Comparison of ENCODE assay signal across 15 cellular contexts in the genomic region with DNA sequence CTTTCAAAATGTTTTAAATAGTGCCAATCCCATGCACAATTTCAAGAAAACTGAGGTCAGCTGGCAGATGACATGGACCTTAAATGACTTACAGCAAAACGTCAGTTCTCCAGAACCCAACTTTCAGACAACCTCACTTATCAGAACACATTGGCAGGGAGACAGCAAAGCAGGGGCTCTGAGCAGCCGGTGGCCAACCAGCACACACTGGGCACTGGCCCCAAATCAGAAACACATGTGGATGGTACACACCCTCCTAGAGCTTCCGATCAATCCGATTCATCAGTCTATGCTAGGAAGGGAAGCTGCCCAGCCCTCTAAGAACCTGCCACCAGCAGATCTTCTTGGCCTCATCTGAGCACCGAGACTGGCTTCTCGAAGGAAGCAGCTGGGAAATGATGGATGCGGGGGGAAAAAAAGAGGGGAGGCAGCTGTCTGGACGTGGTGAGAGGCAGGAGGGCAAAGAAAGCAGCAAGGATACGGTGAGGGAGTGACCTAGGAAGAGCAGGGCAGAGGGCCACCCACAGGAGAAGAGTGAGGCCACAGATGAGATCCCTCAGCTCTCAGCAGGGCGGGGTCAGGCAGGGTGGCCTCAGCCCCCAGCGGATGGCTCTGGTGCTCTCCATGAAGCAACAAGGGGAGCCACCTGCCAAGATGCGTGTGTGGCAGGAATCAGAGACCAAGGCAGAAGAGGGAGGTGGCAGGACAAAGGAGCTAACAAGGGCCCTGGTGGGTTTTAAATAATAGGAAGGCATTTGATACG. TPM values are rescaled to one million over a fixed set of nuclear protein-coding genes. Genes with fewer than 3 reads are reported as not detected.
DNase-seq lines count a peak whose midpoint lies in the region; ATAC-seq and TF ChIP-seq lines count a peak whose summit lies in the region.
"Had no signal": no experiment of that assay in that cellular context is flagged by ENCODE, and none has a peak within 500 bp of the region (broad histone marks: within the 10 kb centered on the region; RNA-seq: fewer than 3 reads in every experiment).

No MANE protein-coding gene starts in this region.

- H3K9me3 Mint-ChIP-seq in activated naive CD4-positive, alpha-beta T cell treated with anti-CD3 and anti-CD28 coated beads for 36 hours, result peaks cover 5% of the 10 kb centered on the region
- H3K9me3 Mint-ChIP-seq in osteocyte (ENCODE audit: unreplicated experiment) (no peaks in the 10 kb centered on the region), Caco-2 (ENCODE audit: unreplicated experiment) (peaks cover 30% of the 10 kb centered on the region)
- H3K9me3 Mint-ChIP-seq: type B pancreatic cell had no signal

- BruUV-seq in Caco-2 (replicated peaks; lab: Mats Ljungman, UMichigan), result no TSS peak

- DNase-seq in activated naive CD4-positive, alpha-beta T cell treated with anti-CD3 and anti-CD28 coated beads for 36 hours, result no peak
- DNase-seq in activated naive CD4-positive, alpha-beta T cell treated with anti-CD3 and anti-CD28 coated beads, Interleukin-2, amount 50 U/mL, for 16 hours, result no peak
- no peak for DNase-seq in Karpas-422
- DNase-seq in fibroblast of gingiva (ENCODE audit: low read depth), result peak; percentile 43
- DNase-seq in osteocyte (ENCODE audit: extremely low spot score, unreplicated experiment), result no peak
- no peak for DNase-seq in Caco-2
- DNase-seq in ovary, result no peak
- DNase-seq: mucosa of descending colon; NCI-H2081 treated with DMSO at 0.1 percent for 48 hours; stimulated activated CD8-positive, alpha-beta memory T cell treated with anti-CD3 and anti-CD28 coated beads, Interleukin-4, amount 100 ng/mL, for 48 hours had no signal

- ATAC-seq in HG02798 (IDR thresholded peaks at IDR 0.05; ENCODE audit: poor library complexity, unreplicated experiment), result no peak
- ATAC-seq: mucosa of descending colon had no signal

- peaks cover 63% of the 10 kb centered on the region for H3K4me1 Mint-ChIP-seq in activated naive CD4-positive, alpha-beta T cell treated with anti-CD3 and anti-CD28 coated beads for 36 hours (ENCODE audit: low read depth)
- H3K4me1 Mint-ChIP-seq in osteocyte (ENCODE audit: unreplicated experiment), result peaks cover 27% of the 10 kb centered on the region
- peaks cover 15% of the 10 kb centered on the region for H3K4me1 Mint-ChIP-seq in Caco-2 (ENCODE audit: low read depth, unreplicated experiment)

- H3K9me2 ChIP-seq in Karpas-422 (replicated peaks; ENCODE audit: insufficient read depth, low read length), result no peaks in the 10 kb centered on the region

- TF ChIP-seq CTCF in osteocyte (IDR thresholded peaks at IDR 0.05) (no peak), Caco-2 (IDR thresholded peaks at IDR 0.05; ENCODE audit: insufficient read depth in 1 of 2, low read depth in 1 of 2, low read length in 1 of 2, severe bottlenecking in 1 of 2, unreplicated experiment in 1 of 2) (no peak), ovary (IDR thresholded peaks at IDR 0.05) (no peak)

- peak overlapping the region; percentile 44 for H3K27ac Mint-ChIP-seq in activated naive CD4-positive, alpha-beta T cell treated with anti-CD3 and anti-CD28 coated beads for 36 hours
- H3K27ac Mint-ChIP-seq in osteocyte (ENCODE audit: unreplicated experiment) (peak overlapping the region; percentile 32), Caco-2 (ENCODE audit: unreplicated experiment) (no peak overlapping the region)
- H3K27ac Mint-ChIP-seq: type B pancreatic cell had no signal

- POLR2A ChIA-PET in Caco-2 (lab: Charles Lee), result interaction anchor here (0.6 kb wide), 1 partner anchor 33 kb away, joined by 6 read pairs; a partner anchor contains a TSS

- intact Hi-C loops in activated naive CD4-positive, alpha-beta T cell treated with anti-CD3 and anti-CD28 coated beads for 36 hours (cut with micrococcal nuclease), result no loop called here
- intact Hi-C loops in Caco-2 (cut with micrococcal nuclease; ENCODE audit: unreplicated experiment) (no loop called here), ovary (cut with DNase I) (no loop called here)

- CTCF ChIA-PET in activated naive CD4-positive, alpha-beta T cell treated with anti-CD3 and anti-CD28 coated beads for 36 hours (lab: Charles Lee), result interaction anchor here (1.9 kb wide), 1 partner anchor 103 kb away, joined by 5 read pairs; no protein-coding TSS in a partner anchor
- CTCF ChIA-PET in Caco-2 (lab: Charles Lee), result interaction anchor here (0.6 kb wide), 1 partner anchor 16 kb away, joined by 10 read pairs; no protein-coding TSS in a partner anchor

- TF ChIP-seq EP300 in ovary (IDR thresholded peaks at IDR 0.05), result no peak

- no peak overlapping the region for H3K4me2 ChIP-seq in Karpas-422 (ENCODE audit: low read depth, low read length, poor library complexity, severe bottlenecking)

- H3K9ac ChIP-seq in Karpas-422 (ENCODE audit: low read length), result no peak overlapping the region; the same call in 1 of the 2 replicates

- H3K36me3 ChIP-seq in Karpas-422 (ENCODE audit: insufficient read depth, low read length) (peaks cover 6% of the 10 kb centered on the region; the same call in 1 of the 2 replicates), Caco-2 (ENCODE audit: control insufficient read depth, insufficient read depth, low read length) (no peaks in the 10 kb centered on the region), ovary (no peaks in the 10 kb centered on the region)

- H2AFZ ChIP-seq in Karpas-422 (ENCODE audit: low read length), result no peak overlapping the region

- H3K4me1 ChIP-seq in Karpas-422 (ENCODE audit: low read length) (peaks cover 59% of the 10 kb centered on the region), Caco-2 (no peaks in the 10 kb centered on the region), ovary (ENCODE audit: insufficient read depth) (peaks cover 12% of the 10 kb centered on the region)

- TF ChIP-seq POLR2A in ovary (IDR thresholded peaks at IDR 0.05), result no peak

- no peaks in the 10 kb centered on the region for H3K27me3 Mint-ChIP-seq in activated naive CD4-positive, alpha-beta T cell treated with anti-CD3 and anti-CD28 coated beads for 36 hours (ENCODE audit: low read depth)
- no peaks in the 10 kb centered on the region for H3K27me3 Mint-ChIP-seq in osteocyte (ENCODE audit: unreplicated experiment)
- no peaks in the 10 kb centered on the region for H3K27me3 Mint-ChIP-seq in Caco-2 (ENCODE audit: insufficient read depth, unreplicated experiment)
- H3K27me3 Mint-ChIP-seq: type B pancreatic cell had no signal

- no peak overlapping the region for H3K4me3 ChIP-seq in Karpas-422 (ENCODE audit: low read length)
- H3K4me3 ChIP-seq in Caco-2 (ENCODE audit: low read depth, low read length), result no peak overlapping the region
- no peak overlapping the region for H3K4me3 ChIP-seq in ovary
- H3K4me3 ChIP-seq: dorsolateral prefrontal cortex, mucosa of descending colon had no signal

- H3K27ac ChIP-seq in Karpas-422 (ENCODE audit: low read length) (peak overlapping the region; percentile 73), ovary (no peak overlapping the region)
- H3K27ac ChIP-seq: dorsolateral prefrontal cortex, HL-60, VCaP had no signal

- H3K27me3 ChIP-seq in Karpas-422 (ENCODE audit: low read length) (no peaks in the 10 kb centered on the region), Caco-2 (replicated peaks; ENCODE audit: control insufficient read depth, insufficient read depth, low read length) (no peaks in the 10 kb centered on the region), ovary (no peaks in the 10 kb centered on the region)
- H3K27me3 ChIP-seq: dorsolateral prefrontal cortex had no signal

- H3K36me3 Mint-ChIP-seq in activated naive CD4-positive, alpha-beta T cell treated with anti-CD3 and anti-CD28 coated beads for 36 hours (ENCODE audit: low read depth), result peaks cover 4% of the 10 kb centered on the region
- H3K36me3 Mint-ChIP-seq in osteocyte (ENCODE audit: unreplicated experiment) (no peaks in the 10 kb centered on the region), Caco-2 (ENCODE audit: insufficient read depth, unreplicated experiment) (peaks cover 30% of the 10 kb centered on the region)

- no peak overlapping the region for H3K4me3 Mint-ChIP-seq in activated naive CD4-positive, alpha-beta T cell treated with anti-CD3 and anti-CD28 coated beads for 36 hours
- H3K4me3 Mint-ChIP-seq in osteocyte (ENCODE audit: unreplicated experiment), result no peak overlapping the region
- H3K4me3 Mint-ChIP-seq in Caco-2 (ENCODE audit: unreplicated experiment), result no peak overlapping the region
- H3K4me3 Mint-ChIP-seq: type B pancreatic cell had no signal

- peaks cover 98% of the 10 kb centered on the region for H3K79me2 ChIP-seq in Karpas-422 (ENCODE audit: low read length)

- peaks cover 4% of the 10 kb centered on the region; the same call in 1 of the 2 replicates for H3K9me3 ChIP-seq in Karpas-422 (ENCODE audit: low read length)
- H3K9me3 ChIP-seq in Caco-2, result peaks cover 3% of the 10 kb centered on the region; the same call in 1 of the 2 replicates
- no peaks in the 10 kb centered on the region for H3K9me3 ChIP-seq in ovary
- H3K9me3 ChIP-seq: mucosa of descending colon had no signal

- 56 to 66% (median 59%) methylated on average over 13 of the region's 13 CpGs for WGBS in ovary, 3 donors

- H4K20me1 ChIP-seq in Karpas-422 (ENCODE audit: insufficient read depth, low read depth, low read length), result peaks cover 18% of the 10 kb centered on the region

RNA-seq across cellular contexts. Expression of a gene that starts 32.9 kb away (rescaled TPM):
- 10 to 100 TPM; 15.0 to 15.4 TPM for total RNA-seq in activated naive CD4-positive, alpha-beta T cell treated with anti-CD3 and anti-CD28 coated beads for 36 hours
- total RNA-seq in Karpas-422 (2014; rRNA removed; shearing (Covaris generic); ENCODE audit: low replicate concordance), result 19.5 and 19.7 TPM in 2 replicates
- total RNA-seq in osteocyte (17.3 and 22.8 TPM in 2 replicates), Caco-2 (2022) (94.9 and 98.2 TPM in 2 replicates), ovary (10 to 100 TPM; 15.6 to 34.7 (median 28.1) TPM)
- 10 to 100 TPM in 1 of 2 donors, 1 to 10 TPM in 1; 9.3 to 14.2 TPM for polyA plus RNA-seq in ovary
